Comparison of ENCODE assay signal across 14 cellular contexts in the genomic region with DNA sequence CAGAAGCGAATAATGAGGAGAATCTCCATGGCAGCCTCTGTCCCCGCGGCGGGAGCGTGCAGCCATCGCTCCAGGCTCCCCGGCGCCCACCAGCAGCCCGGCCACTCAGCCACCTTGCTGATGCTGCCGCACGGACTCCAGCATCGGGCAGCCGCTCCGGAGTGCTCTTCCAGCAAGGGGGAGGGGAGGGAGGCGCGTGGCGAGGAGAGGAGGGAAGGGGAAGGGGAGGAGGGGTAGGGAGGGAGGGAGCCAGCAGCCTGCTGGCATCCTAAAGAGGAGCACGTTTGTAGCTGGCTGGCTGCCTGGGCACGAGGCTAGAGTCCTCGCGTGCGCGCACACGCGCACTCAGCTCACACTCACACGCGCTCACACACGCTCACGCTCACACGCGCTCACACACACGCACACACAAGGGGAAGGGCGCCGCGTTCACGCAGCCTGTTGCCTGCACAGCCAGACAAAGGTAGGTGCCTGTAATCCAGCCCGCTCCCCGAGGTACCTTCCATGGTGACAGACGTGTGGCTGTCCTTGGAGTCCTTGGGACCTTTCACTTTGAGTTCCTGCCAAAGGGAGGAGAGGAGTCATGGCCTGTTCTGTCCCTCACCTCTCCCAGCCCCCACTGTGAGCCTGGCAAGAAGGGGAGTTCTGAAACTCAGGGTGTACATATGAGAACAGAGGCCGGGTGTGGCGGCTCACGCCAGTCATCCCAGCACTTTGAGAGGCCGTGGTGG.
DNase-seq lines count a peak whose midpoint lies in the region; ATAC-seq and TF ChIP-seq lines count a peak whose summit lies in the region.
"Had no signal": no experiment of that assay in that cellular context is flagged by ENCODE, and none has a peak within 500 bp of the region (broad histone marks: within the 10 kb centered on the region; RNA-seq: fewer than 3 reads in every experiment).

No MANE protein-coding gene starts in this region.

- no peak overlapping the region for H3K4me3 Mint-ChIP-seq in endothelial cell (ENCODE audit: unreplicated experiment)
- H3K4me3 Mint-ChIP-seq in activated naive CD4-positive, alpha-beta T cell treated with anti-CD3 and anti-CD28 coated beads for 36 hours, result no peak overlapping the region
- H3K4me3 Mint-ChIP-seq: activated T-helper 1 cell treated with anti-CD3 and anti-CD28 coated beads, Interleukin-12 subunit alpha, Interleukin-12 subunit beta, Interleukin-2, Interleukin-4 antibody, amounts not matched to agents 30 ng/mL and 10 ng/mL and 1 ng/mL, durations not matched to agents 14 hours and 24 hours and 36 hours; CD4-positive, alpha-beta memory T cell had no signal

- no peak overlapping the region for H3K27ac ChIP-seq in HEK293 (ENCODE audit: extremely low read depth, low read depth, low read length)

- H3K4me1 ChIP-seq in HEK293 (ENCODE audit: control insufficient read depth, insufficient read depth, low read length), result peaks cover 15% of the 10 kb centered on the region

- no peaks in the 10 kb centered on the region for H3K9me3 ChIP-seq in HEK293 (ENCODE audit: control insufficient read depth, insufficient read depth, low read depth, low read length)

- H3K27ac Mint-ChIP-seq in endothelial cell (ENCODE audit: unreplicated experiment), result peak overlapping the region; percentile 67
- no peak overlapping the region for H3K27ac Mint-ChIP-seq in activated naive CD4-positive, alpha-beta T cell treated with anti-CD3 and anti-CD28 coated beads for 36 hours
- H3K27ac Mint-ChIP-seq: activated T-helper 1 cell treated with anti-CD3 and anti-CD28 coated beads, Interleukin-12 subunit alpha, Interleukin-12 subunit beta, Interleukin-2, Interleukin-4 antibody, amounts not matched to agents 30 ng/mL and 10 ng/mL and 1 ng/mL, durations not matched to agents 14 hours and 24 hours and 36 hours; CD4-positive, alpha-beta memory T cell had no signal

- H3K36me3 ChIP-seq in HEK293 (ENCODE audit: control insufficient read depth in 2 of 2, insufficient read depth in 1 of 2, low read length in 2 of 2), result peaks cover 3 to 37% of the 10 kb centered on the region in 2 experiments; a peak in 2 of 3 replicates

- ATAC-seq in HG03469 (IDR thresholded peaks at IDR 0.05; ENCODE audit: unreplicated experiment), result no peak
- ATAC-seq in GM19324 (IDR thresholded peaks at IDR 0.05; ENCODE audit: low FRiP score, unreplicated experiment), result no peak
- ATAC-seq: activated CD4-positive, CD25-positive, alpha-beta regulatory T cell treated with anti-CD3 and anti-CD28 coated beads, Interleukin-2, amount 50 U/mL, for 24 hours had no signal

- intact Hi-C loops in activated naive CD4-positive, alpha-beta T cell treated with anti-CD3 and anti-CD28 coated beads for 36 hours (cut with micrococcal nuclease), result no loop called here

- peaks cover 11% of the 10 kb centered on the region for H3K36me3 Mint-ChIP-seq in endothelial cell (ENCODE audit: low read depth, unreplicated experiment)
- peaks cover 2% of the 10 kb centered on the region for H3K36me3 Mint-ChIP-seq in activated naive CD4-positive, alpha-beta T cell treated with anti-CD3 and anti-CD28 coated beads for 36 hours (ENCODE audit: low read depth)

- peaks cover 16% of the 10 kb centered on the region for H3K4me1 Mint-ChIP-seq in endothelial cell (ENCODE audit: unreplicated experiment)
- H3K4me1 Mint-ChIP-seq in activated naive CD4-positive, alpha-beta T cell treated with anti-CD3 and anti-CD28 coated beads for 36 hours (ENCODE audit: low read depth), result no peaks in the 10 kb centered on the region

- DNase-seq in NCI-H510A treated with DMSO at 0.1 percent for 48 hours (lab: John Stamatoyannopoulos, UW) (peak; percentile 39), endothelial cell (ENCODE audit: low spot score) (no peak), mucosa of gallbladder (ENCODE audit: low spot score) (peak; percentile 43), midbrain (lab: John Stamatoyannopoulos, UW) (no peak)
- DNase-seq in activated naive CD4-positive, alpha-beta T cell treated with anti-CD3 and anti-CD28 coated beads for 36 hours, result no peak
- DNase-seq: CD4-positive, alpha-beta memory T cell; erythroblast; KBM-7; NCI-H524 had no signal

- H3K27me3 Mint-ChIP-seq in endothelial cell (ENCODE audit: unreplicated experiment), result peaks cover 7% of the 10 kb centered on the region
- no peaks in the 10 kb centered on the region for H3K27me3 Mint-ChIP-seq in activated naive CD4-positive, alpha-beta T cell treated with anti-CD3 and anti-CD28 coated beads for 36 hours (ENCODE audit: low read depth)
- H3K27me3 Mint-ChIP-seq: CD4-positive, alpha-beta memory T cell had no signal

- CTCF ChIA-PET in HEK293 (lab: Yijun Ruan, JAX), result no interaction called here
- CTCF ChIA-PET in activated naive CD4-positive, alpha-beta T cell treated with anti-CD3 and anti-CD28 coated beads for 36 hours (lab: Charles Lee), result no interaction called here

- TF ChIP-seq CTCF in HEK293 (tag by site-specific recombination; IDR thresholded peaks at IDR 0.05), result no peak
- TF ChIP-seq CTCF in endothelial cell (IDR thresholded peaks at IDR 0.05; ENCODE audit: unreplicated experiment), result no peak

- H3K4me3 ChIP-seq in HEK293 (ENCODE audit: low read depth, low read length), result no peak overlapping the region

- H3K9me3 Mint-ChIP-seq in endothelial cell (ENCODE audit: unreplicated experiment), result no peaks in the 10 kb centered on the region
- no peaks in the 10 kb centered on the region for H3K9me3 Mint-ChIP-seq in activated naive CD4-positive, alpha-beta T cell treated with anti-CD3 and anti-CD28 coated beads for 36 hours
- H3K9me3 Mint-ChIP-seq: activated T-helper 1 cell treated with anti-CD3 and anti-CD28 coated beads, Interleukin-12 subunit alpha, Interleukin-12 subunit beta, Interleukin-2, Interleukin-4 antibody, amounts not matched to agents 30 ng/mL and 10 ng/mL and 1 ng/mL, durations not matched to agents 14 hours and 24 hours and 36 hours; CD4-positive, alpha-beta memory T cell had no signal

- POLR2A ChIA-PET in HEK293 (lab: Yijun Ruan, JAX), result no interaction called here

TF ChIP-seq in HEK293, 187 proteins besides CTCF, POLR2A, EP300 and RAD21 (continues in another document):
- TF ChIP-seq, protein P1, sequence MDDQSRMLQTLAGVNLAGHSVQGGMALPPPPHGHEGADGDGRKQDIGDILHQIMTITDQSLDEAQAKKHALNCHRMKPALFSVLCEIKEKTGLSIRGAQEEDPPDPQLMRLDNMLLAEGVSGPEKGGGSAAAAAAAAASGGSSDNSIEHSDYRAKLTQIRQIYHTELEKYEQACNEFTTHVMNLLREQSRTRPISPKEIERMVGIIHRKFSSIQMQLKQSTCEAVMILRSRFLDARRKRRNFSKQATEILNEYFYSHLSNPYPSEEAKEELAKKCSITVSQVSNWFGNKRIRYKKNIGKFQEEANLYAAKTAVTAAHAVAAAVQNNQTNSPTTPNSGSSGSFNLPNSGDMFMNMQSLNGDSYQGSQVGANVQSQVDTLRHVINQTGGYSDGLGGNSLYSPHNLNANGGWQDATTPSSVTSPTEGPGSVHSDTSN (CRISPR knock-in tag; IDR thresholded peaks at IDR 0.05), result no peak
- TF ChIP-seq, protein P2, sequence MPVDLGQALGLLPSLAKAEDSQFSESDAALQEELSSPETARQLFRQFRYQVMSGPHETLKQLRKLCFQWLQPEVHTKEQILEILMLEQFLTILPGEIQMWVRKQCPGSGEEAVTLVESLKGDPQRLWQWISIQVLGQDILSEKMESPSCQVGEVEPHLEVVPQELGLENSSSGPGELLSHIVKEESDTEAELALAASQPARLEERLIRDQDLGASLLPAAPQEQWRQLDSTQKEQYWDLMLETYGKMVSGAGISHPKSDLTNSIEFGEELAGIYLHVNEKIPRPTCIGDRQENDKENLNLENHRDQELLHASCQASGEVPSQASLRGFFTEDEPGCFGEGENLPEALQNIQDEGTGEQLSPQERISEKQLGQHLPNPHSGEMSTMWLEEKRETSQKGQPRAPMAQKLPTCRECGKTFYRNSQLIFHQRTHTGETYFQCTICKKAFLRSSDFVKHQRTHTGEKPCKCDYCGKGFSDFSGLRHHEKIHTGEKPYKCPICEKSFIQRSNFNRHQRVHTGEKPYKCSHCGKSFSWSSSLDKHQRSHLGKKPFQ (tag by site-specific recombination; IDR thresholded peaks at IDR 0.05), result no peak
- TF ChIP-seq ZNF292 (tag by site-specific recombination; IDR thresholded peaks at IDR 0.05; ENCODE audit: borderline replicate concordance, low read depth), result no peak
- TF ChIP-seq, protein P3, sequence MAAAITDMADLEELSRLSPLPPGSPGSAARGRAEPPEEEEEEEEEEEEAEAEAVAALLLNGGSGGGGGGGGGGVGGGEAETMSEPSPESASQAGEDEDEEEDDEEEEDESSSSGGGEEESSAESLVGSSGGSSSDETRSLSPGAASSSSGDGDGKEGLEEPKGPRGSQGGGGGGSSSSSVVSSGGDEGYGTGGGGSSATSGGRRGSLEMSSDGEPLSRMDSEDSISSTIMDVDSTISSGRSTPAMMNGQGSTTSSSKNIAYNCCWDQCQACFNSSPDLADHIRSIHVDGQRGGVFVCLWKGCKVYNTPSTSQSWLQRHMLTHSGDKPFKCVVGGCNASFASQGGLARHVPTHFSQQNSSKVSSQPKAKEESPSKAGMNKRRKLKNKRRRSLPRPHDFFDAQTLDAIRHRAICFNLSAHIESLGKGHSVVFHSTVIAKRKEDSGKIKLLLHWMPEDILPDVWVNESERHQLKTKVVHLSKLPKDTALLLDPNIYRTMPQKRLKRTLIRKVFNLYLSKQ (tag by site-specific recombination; IDR thresholded peaks at IDR 0.05; ENCODE audit: borderline replicate concordance), result no peak
- TF ChIP-seq ZNF398 (tag by site-specific recombination; IDR thresholded peaks at IDR 0.05), result 0 out of 2 replicates have a peak, but pooled peaks have one; percentile 11
- 0 out of 2 replicates have a peak, but pooled peaks have one; percentile 22 for TF ChIP-seq ZNF600 (tag by site-specific recombination; IDR thresholded peaks at IDR 0.05)
- TF ChIP-seq ZNF157 (tag by site-specific recombination; IDR thresholded peaks at IDR 0.05), result no peak
- TF ChIP-seq ZXDB (tag by site-specific recombination; IDR thresholded peaks at IDR 0.05), result no peak
- TF ChIP-seq IKZF3 (tag by site-specific recombination; IDR thresholded peaks at IDR 0.05), result no peak
- TF ChIP-seq ZNF169 (tag by site-specific recombination; IDR thresholded peaks at IDR 0.05), result no peak

Comparison
In these comparisons a context has a peak if more than half of its experiments do, and no peak if none do; other contexts are left out.
1. DNase-seq: peak in NCI-H510A treated with DMSO at 0.1 percent for 48 hours (single experiment) and mucosa of gallbladder (single experiment); none in endothelial cell (single experiment), midbrain (single experiment) and activated naive CD4-positive, alpha-beta T cell treated with anti-CD3 and anti-CD28 coated beads for 36 hours (single experiment).